Comparison of ENCODE assay signal across 10 cellular contexts in the genomic region with DNA sequence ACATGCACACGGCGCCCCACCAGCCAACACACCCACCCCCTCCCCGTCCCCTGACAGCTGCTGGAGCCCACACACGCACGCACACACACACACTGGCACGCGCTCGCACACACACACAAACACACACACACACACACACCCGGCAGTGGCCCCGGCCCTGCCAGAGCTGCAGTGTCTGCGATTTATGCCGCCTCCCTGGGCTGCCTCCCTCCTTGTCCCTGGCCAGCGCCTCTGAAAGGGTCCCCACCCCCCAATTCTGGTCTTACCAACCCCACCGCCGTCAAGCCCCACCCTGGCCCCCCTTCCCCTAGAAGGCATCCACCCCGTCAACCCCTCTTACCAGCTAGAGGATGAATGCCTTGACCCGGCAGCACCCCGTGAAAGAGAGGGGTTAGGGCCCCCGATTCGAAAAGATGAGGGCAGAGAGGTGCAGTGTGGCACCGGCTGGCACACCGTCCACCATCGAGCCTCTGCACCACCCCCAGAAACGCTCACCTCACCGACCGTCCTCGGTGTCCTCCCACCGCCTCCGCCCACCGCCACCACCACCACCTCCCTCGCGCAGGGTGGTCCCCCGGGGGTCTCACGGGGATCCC. TPM values are rescaled to one million over a fixed set of nuclear protein-coding genes. Genes with fewer than 3 reads are reported as not detected.
A peak's percentile ranks its signal among the peaks of the same experiment; 100 is the strongest.
DNase-seq lines count a peak whose midpoint lies in the region; ATAC-seq and TF ChIP-seq lines count a peak whose summit lies in the region.
"Had no signal": no experiment of that assay in that cellular context is flagged by ENCODE, and none has a peak within 500 bp of the region (broad histone marks: within the 10 kb centered on the region; RNA-seq: fewer than 3 reads in every experiment).

No MANE protein-coding gene starts in this region.

- no peaks in the 10 kb centered on the region for H3K36me3 Mint-ChIP-seq in activated naive CD4-positive, alpha-beta T cell treated with anti-CD3 and anti-CD28 coated beads for 36 hours (ENCODE audit: low read depth)
- H3K36me3 Mint-ChIP-seq in activated CD4-positive, alpha-beta T cell treated with anti-CD3 and anti-CD28 coated beads for 36 hours (ENCODE audit: low read depth): no peaks in the 10 kb centered on the region

- H3K27me3 Mint-ChIP-seq in activated naive CD4-positive, alpha-beta T cell treated with anti-CD3 and anti-CD28 coated beads for 36 hours (ENCODE audit: low read depth): peaks cover 42% of the 10 kb centered on the region
- peaks cover 49% of the 10 kb centered on the region for H3K27me3 Mint-ChIP-seq in activated CD4-positive, alpha-beta T cell treated with anti-CD3 and anti-CD28 coated beads for 36 hours

- no peak for DNase-seq in activated naive CD4-positive, alpha-beta T cell treated with anti-CD3 and anti-CD28 coated beads for 36 hours
- DNase-seq in activated naive CD4-positive, alpha-beta T cell treated with Interleukin-2 at 50 U/mL for 16 hours: no peak
- DNase-seq in stomach (no peak), GOT3 (lab: John Stamatoyannopoulos, UW) (no peak)
- DNase-seq in activated CD4-positive, alpha-beta T cell treated with anti-CD3 and anti-CD28 coated beads for 36 hours: no peak
- DNase-seq: BE2C had no signal

- ATAC-seq in activated CD4-positive, alpha-beta T cell treated with anti-CD3 and anti-CD28 coated beads for 36 hours: no peak
- ATAC-seq in HG02840 (IDR thresholded peaks at IDR 0.05; ENCODE audit: low FRiP score, unreplicated experiment): no peak

- TF ChIP-seq CTCF in stomach (IDR thresholded peaks at IDR 0.05): no peak

- WGBS in stomach, 5 donors: 1 to 6% (median 3%) methylated on average over 16 to 34 of the region's 34 CpGs

- no peak for TF ChIP-seq EP300 in stomach (IDR thresholded peaks at IDR 0.05)

- H3K9ac ChIP-seq in iPS-15b (ENCODE audit: low read depth, low read length): no peak overlapping the region

- POLR2A ChIA-PET in activated CD4-positive, alpha-beta T cell treated with anti-CD3 and anti-CD28 coated beads for 36 hours (lab: Charles Lee): no interaction called here

- no peaks in the 10 kb centered on the region for H3K36me3 ChIP-seq in iPS-15b (ENCODE audit: control insufficient read depth, insufficient read depth, low read length)
- no peaks in the 10 kb centered on the region for H3K36me3 ChIP-seq in stomach
- H3K36me3 ChIP-seq: BE2C had no signal

- H3K27ac ChIP-seq in angular gyrus (ENCODE audit: low read depth, low read length) (peak overlapping the region; percentile 70), stomach (no peak overlapping the region)

- TF ChIP-seq POLR2A in stomach (IDR thresholded peaks at IDR 0.05): no peak

- CTCF ChIA-PET in activated naive CD4-positive, alpha-beta T cell treated with anti-CD3 and anti-CD28 coated beads for 36 hours (lab: Charles Lee): interaction anchor here (0.7 to 1.7 kb wide), 4 partner anchors 31 to 345 kb away, joined by 3 to 6 read pairs (median 4); no protein-coding TSS in a partner anchor
- CTCF ChIA-PET in activated CD4-positive, alpha-beta T cell treated with anti-CD3 and anti-CD28 coated beads for 36 hours (lab: Charles Lee): interaction anchor here (1.3 kb wide), 1 partner anchor 110 kb away, joined by 4 read pairs; no protein-coding TSS in a partner anchor

- peaks cover 5% of the 10 kb centered on the region for H3K4me1 Mint-ChIP-seq in activated naive CD4-positive, alpha-beta T cell treated with anti-CD3 and anti-CD28 coated beads for 36 hours (ENCODE audit: low read depth)
- H3K4me1 Mint-ChIP-seq in activated CD4-positive, alpha-beta T cell treated with anti-CD3 and anti-CD28 coated beads for 36 hours: peaks cover 5% of the 10 kb centered on the region

- H3K9me3 Mint-ChIP-seq in activated naive CD4-positive, alpha-beta T cell treated with anti-CD3 and anti-CD28 coated beads for 36 hours: no peaks in the 10 kb centered on the region
- no peaks in the 10 kb centered on the region for H3K9me3 Mint-ChIP-seq in activated CD4-positive, alpha-beta T cell treated with anti-CD3 and anti-CD28 coated beads for 36 hours (ENCODE audit: low read depth)

- peaks cover 47% of the 10 kb centered on the region for H3K27me3 ChIP-seq in iPS-15b (ENCODE audit: control insufficient read depth, insufficient read depth, low read length)
- H3K27me3 ChIP-seq in stomach: peaks cover 19 to 100% (median 58%) of the 10 kb centered on the region in 3 donors

- H3K4me1 ChIP-seq in iPS-15b (ENCODE audit: control insufficient read depth, insufficient read depth, low read length): peaks cover 2% of the 10 kb centered on the region
- peaks cover 12 to 26% (median 23%) of the 10 kb centered on the region in 4 donors for H3K4me1 ChIP-seq in stomach
- H3K4me1 ChIP-seq: BE2C had no signal

- H3K27ac Mint-ChIP-seq in activated naive CD4-positive, alpha-beta T cell treated with anti-CD3 and anti-CD28 coated beads for 36 hours: no peak overlapping the region
- H3K27ac Mint-ChIP-seq in activated CD4-positive, alpha-beta T cell treated with anti-CD3 and anti-CD28 coated beads for 36 hours: no peak overlapping the region

- H3K4me3 Mint-ChIP-seq in activated naive CD4-positive, alpha-beta T cell treated with anti-CD3 and anti-CD28 coated beads for 36 hours: peak overlapping the region; percentile 40
- H3K4me3 Mint-ChIP-seq in activated CD4-positive, alpha-beta T cell treated with anti-CD3 and anti-CD28 coated beads for 36 hours: no peak overlapping the region

- H3K9me3 ChIP-seq in iPS-15b (ENCODE audit: control insufficient read depth, insufficient read depth, low read length) (no peaks in the 10 kb centered on the region), stomach (no peaks in the 10 kb centered on the region)
- H3K9me3 ChIP-seq: BE2C had no signal

- intact Hi-C loops in activated naive CD4-positive, alpha-beta T cell treated with anti-CD3 and anti-CD28 coated beads for 36 hours (cut with micrococcal nuclease): no loop called here
- intact Hi-C loops in stomach (cut with DNase I; ENCODE audit: low total_unique reads): no loop called here
- intact Hi-C loops in activated CD4-positive, alpha-beta T cell treated with anti-CD3 and anti-CD28 coated beads for 36 hours (cut with DNase I, micrococcal nuclease): loop anchor here (5.0 kb wide), 2 partner anchors 94 to 159 kb away; no protein-coding TSS in a partner anchor

- peak overlapping the region; percentile 46 for H3K4me3 ChIP-seq in iPS-15b (ENCODE audit: low read depth, low read length)
- H3K4me3 ChIP-seq in stomach: peak overlapping the region; percentile 40 to 53 (median 50)

RNA-seq across cellular contexts. Expression of a gene that starts 0.6 kb away (rescaled TPM):
- total RNA-seq in activated naive CD4-positive, alpha-beta T cell treated with anti-CD3 and anti-CD28 coated beads for 36 hours: under 1 TPM; 0.57 to 0.79 TPM
- total RNA-seq in stomach: under 1 TPM in 2 of 5 donors, not detected in 3; 0.18 to 0.89 TPM
- under 1 TPM in 1 of 3 donors, not detected in 2; 0.03 TPM for polyA plus RNA-seq in stomach
- total RNA-seq in activated CD4-positive, alpha-beta T cell treated with anti-CD3 and anti-CD28 coated beads for 36 hours: under 1 TPM; 0.19 to 0.25 TPM

RNA-seq across cellular contexts. Expression of a gene that starts 59.6 kb away (rescaled TPM):
- total RNA-seq in activated naive CD4-positive, alpha-beta T cell treated with anti-CD3 and anti-CD28 coated beads for 36 hours: 10 to 100 TPM; 83.1 to 90.9 TPM
- total RNA-seq in stomach: 10 to 100 TPM in 3 of 5 donors, 1 to 10 TPM in 2; 1.7 to 86.4 (median 11.2) TPM
- polyA plus RNA-seq in stomach: 10 to 100 TPM in 1 of 3 donors, 1 to 10 TPM in 2; 3.8 to 10.2 (median 6.7) TPM
- 100 to 1,000 TPM; 108 to 125 TPM for total RNA-seq in activated CD4-positive, alpha-beta T cell treated with anti-CD3 and anti-CD28 coated beads for 36 hours
- total RNA-seq: RPMI7951 had no signal

Comparison
In these comparisons a context has a peak if more than half of its experiments do, and no peak if none do; other contexts are left out.
1. intact Hi-C loops: an anchor here in activated CD4-positive, alpha-beta T cell treated with anti-CD3 and anti-CD28 coated beads for 36 hours (5.0 kb wide); none called in activated naive CD4-positive, alpha-beta T cell treated with anti-CD3 and anti-CD28 coated beads for 36 hours and stomach.